ENCODE assay signal across 8 cellular contexts in the genomic region with DNA sequence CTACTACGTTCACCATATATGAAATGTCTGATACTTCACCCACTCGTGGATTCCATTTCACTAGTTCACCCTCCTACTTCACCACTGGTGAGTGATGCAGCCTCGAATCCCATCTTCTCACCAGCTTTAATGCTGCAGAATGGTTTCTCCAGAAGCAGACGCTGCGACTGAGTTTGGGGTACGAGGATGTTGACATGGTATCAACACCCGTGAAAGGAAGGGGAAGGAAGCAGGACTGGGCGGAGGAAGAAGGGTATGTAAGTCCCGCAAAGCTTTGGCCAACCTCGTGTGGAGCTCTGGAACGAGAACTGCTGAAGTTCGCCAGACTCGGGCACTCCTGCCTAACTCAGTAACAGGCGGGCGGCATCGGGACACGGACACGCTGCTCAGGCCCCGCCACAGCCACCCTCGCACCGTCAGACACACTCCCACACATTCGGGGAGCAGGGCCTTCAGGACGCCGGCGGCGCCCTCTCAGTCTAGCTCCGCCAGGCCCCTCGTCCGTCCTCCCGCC.
A peak's percentile ranks its signal among the peaks of the same experiment; 100 is the strongest.
DNase-seq lines count a peak whose midpoint lies in the region; ATAC-seq and TF ChIP-seq lines count a peak whose summit lies in the region.

No MANE protein-coding gene starts in this region.

- peak; percentile 16 for ATAC-seq in GM18508 (IDR thresholded peaks at IDR 0.05; ENCODE audit: insufficient read depth, unreplicated experiment)
- ATAC-seq in HG03025 (IDR thresholded peaks at IDR 0.05; ENCODE audit: low FRiP score, unreplicated experiment): peak; percentile 22

- no peaks in the 10 kb centered on the region for H3K27me3 ChIP-seq in iPS-18a (ENCODE audit: control insufficient read depth, insufficient read depth, low read length)

- no peaks in the 10 kb centered on the region for H3K9me3 ChIP-seq in iPS-18a (ENCODE audit: control insufficient read depth, low read depth, low read length)

- peak overlapping the region; percentile 70 for H3K27ac ChIP-seq in iPS-18a (ENCODE audit: low read length)

- H3K4me3 ChIP-seq in AG09309 (ENCODE audit: control insufficient read depth, low read depth, low read length): peak overlapping the region; percentile 75
- H3K4me3 ChIP-seq in iPS-18a (ENCODE audit: low read length): peak overlapping the region; percentile 84
- peak overlapping the region; percentile 95 for H3K4me3 ChIP-seq in skeletal muscle cell (ENCODE audit: low read depth, low read length)

- TF ChIP-seq CTCF in AG09309 (IDR thresholded peaks at IDR 0.05; ENCODE audit: control insufficient read depth, insufficient read depth, low read depth, low read length, missing control alignments): no peak

- H3K4me1 ChIP-seq in iPS-18a (ENCODE audit: control insufficient read depth, low read depth, low read length): peaks cover 9% of the 10 kb centered on the region

- DNase-seq in AG09309 (ENCODE audit: low read depth) (no peak), OCI-M2 (lab: John Stamatoyannopoulos, UW; ENCODE audit: unreplicated experiment) (peak; percentile 96), astrocyte of the hippocampus (ENCODE audit: low read depth, low spot score) (peak; percentile 66), skeletal muscle cell (ENCODE audit: low read depth) (peak; percentile 8), NCI-H446 treated with DMSO at 0.1 percent for 48 hours (lab: John Stamatoyannopoulos, UW) (no peak)

- H3K36me3 ChIP-seq in iPS-18a (ENCODE audit: control insufficient read depth, low read depth, low read length): peaks cover 19% of the 10 kb centered on the region

- H3K9ac ChIP-seq in iPS-18a (ENCODE audit: low read length): peak overlapping the region; percentile 92

Comparison
In these comparisons a context has a peak if more than half of its experiments do, and no peak if none do; other contexts are left out.
1. DNase-seq: peak in OCI-M2 (single experiment), astrocyte of the hippocampus (single experiment) and skeletal muscle cell (single experiment); none in AG09309 (single experiment) and NCI-H446 treated with DMSO at 0.1 percent for 48 hours (single experiment).
2. Peak in every context shown above with its lines, with median percentiles within 50 percentile points of each other: H3K4me3 ChIP-seq.